ENCODE assay signal across 8 cellular contexts in the genomic region with DNA sequence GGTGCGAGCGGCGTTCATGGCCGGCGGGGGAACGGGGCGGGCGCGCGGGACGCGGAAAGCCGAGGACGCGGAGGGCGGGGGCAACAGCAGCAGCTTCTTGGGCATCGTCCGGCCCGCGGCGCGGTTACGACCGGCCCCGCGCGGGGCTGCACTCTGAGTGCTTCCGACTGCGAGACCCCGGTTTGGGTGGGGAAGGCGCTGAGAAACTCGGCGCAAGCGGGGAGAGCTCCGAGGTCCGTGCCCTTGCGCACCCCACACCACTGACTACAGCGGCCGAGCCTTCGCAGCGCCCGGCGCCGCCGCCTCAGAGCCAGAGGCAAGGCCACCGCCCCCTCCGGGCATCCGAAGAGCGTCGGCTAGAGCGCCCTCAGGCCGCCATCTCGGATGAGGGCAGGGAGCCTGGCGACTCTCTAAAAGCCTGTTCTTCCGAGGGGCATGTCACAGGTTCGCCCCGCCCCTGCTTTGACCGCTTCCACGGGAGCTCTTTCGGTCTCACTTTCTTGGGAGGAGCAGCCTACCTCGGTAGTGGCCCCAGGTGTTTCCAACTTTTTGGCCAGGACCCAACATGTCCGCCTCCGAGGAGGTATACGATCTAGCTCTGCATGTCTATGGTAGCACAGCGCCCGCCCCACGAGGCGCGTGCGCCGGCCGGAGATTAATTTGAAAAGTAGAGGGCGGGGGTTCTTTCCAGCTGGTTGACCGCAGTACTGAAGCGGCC. TPM values are rescaled to one million over a fixed set of nuclear protein-coding genes. Genes with fewer than 3 reads are reported as not detected.
DNase-seq lines count a peak whose midpoint lies in the region; ATAC-seq and TF ChIP-seq lines count a peak whose summit lies in the region.

A gene with protein sequence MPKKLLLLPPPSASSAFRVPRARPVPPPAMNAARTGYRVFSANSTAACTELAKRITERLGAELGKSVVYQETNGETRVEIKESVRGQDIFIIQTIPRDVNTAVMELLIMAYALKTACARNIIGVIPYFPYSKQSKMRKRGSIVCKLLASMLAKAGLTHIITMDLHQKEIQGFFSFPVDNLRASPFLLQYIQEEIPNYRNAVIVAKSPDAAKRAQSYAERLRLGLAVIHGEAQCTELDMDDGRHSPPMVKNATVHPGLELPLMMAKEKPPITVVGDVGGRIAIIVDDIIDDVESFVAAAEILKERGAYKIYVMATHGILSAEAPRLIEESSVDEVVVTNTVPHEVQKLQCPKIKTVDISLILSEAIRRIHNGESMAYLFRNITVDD (minus strand): TSS at position 318 of the 718 bp plus-strand sequence. CDS start 213 bp downstream, at position 105.

- peaks cover 8% of the 10 kb centered on the region for H3K36me3 Mint-ChIP-seq in endodermal cell (ENCODE audit: low read depth)

- peaks cover 19% of the 10 kb centered on the region for H3K4me1 Mint-ChIP-seq in endodermal cell

- peak; percentile 79 for ATAC-seq in GM19467 (IDR thresholded peaks at IDR 0.05; ENCODE audit: unreplicated experiment)

- DNase-seq in COLO668 (lab: John Stamatoyannopoulos, UW; ENCODE audit: unreplicated experiment) (peak; percentile 89), HS-5 (ENCODE audit: low read depth) (peak; percentile 89), NOMO-1 treated with DMSO at 0.1 percent for 48 hours (lab: John Stamatoyannopoulos, UW; ENCODE audit: unreplicated experiment) (peak; percentile 83), endodermal cell (peak; percentile 98)
- peak; percentile 65 to 72 (median 67) for DNase-seq in activated CD8-positive, alpha-beta memory T cell treated with anti-CD3 and anti-CD28 coated beads for 48 hours (ENCODE audit: low read depth in 2 of 3, low spot score in 2 of 3)
- peak; percentile 61 to 69 for DNase-seq in stimulated activated CD8-positive, alpha-beta memory T cell treated with anti-CD3 and anti-CD28 coated beads, Interleukin-15, amount 100 ng/mL, for 4 hours (ENCODE audit: low read depth in 2 of 2)

- TF ChIP-seq CTCF in endodermal cell (conservative IDR thresholded peaks at IDR 0.05) = peak; percentile 62

- H3K27me3 Mint-ChIP-seq in endodermal cell (ENCODE audit: insufficient read depth) = peaks cover 2% of the 10 kb centered on the region

- H3K4me3 ChIP-seq in endodermal cell (ENCODE audit: low read length) = peak within 1 kb of the TSS; percentile 87
- H3K4me3 ChIP-seq in mesodermal cell (ENCODE audit: extremely low read depth, insufficient read depth, low read length, poor library complexity, severe bottlenecking) = peak within 1 kb of the TSS; percentile 91

- WGBS in endodermal cell (ENCODE audit: insufficient coverage in 1 of 2, insufficient read length in 1 of 2), 2 experiments = 0% methylated on average over 29 to 75 of the region's 75 CpGs
- WGBS in mesodermal cell (ENCODE audit: insufficient coverage in 2 of 2), 2 experiments = 0% methylated on average over 64 to 67 of the region's 75 CpGs

- peak within 1 kb of the TSS; percentile 100 for H3K27ac Mint-ChIP-seq in endodermal cell

- peak within 1 kb of the TSS; percentile 90 for H3K4me3 Mint-ChIP-seq in endodermal cell

- H3K27me3 ChIP-seq in endodermal cell (ENCODE audit: control insufficient read depth, insufficient read depth, low read length, poor library complexity, severe bottlenecking) = no peaks in the 10 kb centered on the region

- peak within 1 kb of the TSS; percentile 85 for H3K27ac ChIP-seq in endodermal cell (ENCODE audit: low read depth, low read length)
- H3K27ac ChIP-seq in mesodermal cell (ENCODE audit: low read depth, low read length, severe bottlenecking) = peak within 1 kb of the TSS; percentile 89

- peak within 1 kb of the TSS; percentile 90 for H3K9ac ChIP-seq in endodermal cell (ENCODE audit: extremely low read depth, low read length, poor library complexity, severe bottlenecking)

- H3K9me3 Mint-ChIP-seq in endodermal cell = no peaks in the 10 kb centered on the region

- peaks cover 3% of the 10 kb centered on the region for H3K36me3 ChIP-seq in endodermal cell (ENCODE audit: control insufficient read depth, insufficient read depth, low read length)
- peaks cover 2% of the 10 kb centered on the region for H3K36me3 ChIP-seq in mesodermal cell (ENCODE audit: control insufficient read depth, insufficient read depth, low read length)

- H3K9me3 ChIP-seq in endodermal cell (ENCODE audit: control insufficient read depth, low read length) (no peaks in the 10 kb centered on the region), mesodermal cell (ENCODE audit: control insufficient read depth, low read length) (no peaks in the 10 kb centered on the region)

- no peaks in the 10 kb centered on the region for H3K4me1 ChIP-seq in endodermal cell (ENCODE audit: control insufficient read depth, insufficient read depth, low read length)
- peaks cover 2% of the 10 kb centered on the region for H3K4me1 ChIP-seq in mesodermal cell (ENCODE audit: control insufficient read depth, insufficient read depth, low read length, poor library complexity, severe bottlenecking)

RNA-seq across cellular contexts. Expression of the gene that starts here (rescaled TPM):
- total RNA-seq in endodermal cell = 10 to 100 TPM; 60.9 to 89.8 TPM
- 70.1 TPM for polyA plus RNA-seq in endodermal cell (2013, experiment 1 of 2)
- polyA plus RNA-seq in endodermal cell (2013, experiment 2 of 2) = 68.6 TPM
- 65.4 TPM for polyA plus RNA-seq in mesodermal cell (2013, experiment 1 of 2)
- 62.5 TPM for polyA plus RNA-seq in mesodermal cell (2013, experiment 2 of 2)

Comparison
In these comparisons a context has a peak if more than half of its experiments do, and no peak if none do; other contexts are left out.
1. Peak in every context shown above with its lines: DNase-seq, ATAC-seq, H3K4me3 ChIP-seq and H3K27ac ChIP-seq.